9 cellular contexts compared by ENCODE assay signal in genomic region chr2:73260338-73260984, GRCh38. TPM values are rescaled to one million over a fixed set of nuclear protein-coding genes. Genes with fewer than 3 reads are reported as not detected.
DNase-seq lines count a peak whose midpoint lies in the region; ATAC-seq and TF ChIP-seq lines count a peak whose summit lies in the region.
"Had no signal": no experiment of that assay in that cellular context is flagged by ENCODE, and none has a peak within 500 bp of the region (broad histone marks: within the 10 kb centered on the region; RNA-seq: fewer than 3 reads in every experiment).

No MANE protein-coding gene starts in this region.

- H3K4me1 Mint-ChIP-seq in Calu3 (ENCODE audit: low read depth, unreplicated experiment): no peaks in the 10 kb centered on the region
- peaks cover 0 to 15% (median 2%) of the 10 kb centered on the region in 3 donors for H3K4me1 Mint-ChIP-seq in CD8-positive, alpha-beta memory T cell

- peaks cover 26% of the 10 kb centered on the region for H3K36me3 ChIP-seq in Karpas-422 (ENCODE audit: insufficient read depth, low read length)
- no peaks in the 10 kb centered on the region for H3K36me3 ChIP-seq in brain microvascular endothelial cell (replicated peaks)
- no peaks in the 10 kb centered on the region for H3K36me3 ChIP-seq in CD8-positive, alpha-beta memory T cell (ENCODE audit: insufficient read depth, low read length)

- H2AFZ ChIP-seq in Karpas-422 (ENCODE audit: low read length): no peak overlapping the region

- intact Hi-C loops in Calu3 (cut with micrococcal nuclease; ENCODE audit: unreplicated experiment): no loop called here

- peaks cover 28% of the 10 kb centered on the region; the same call in 1 of the 2 replicates for H4K20me1 ChIP-seq in Karpas-422 (ENCODE audit: insufficient read depth, low read depth, low read length)

- H3K4me2 ChIP-seq in Karpas-422 (ENCODE audit: low read depth, low read length, poor library complexity, severe bottlenecking): no peak overlapping the region

- DNase-seq in Calu3 (peak; percentile 49), Karpas-422 (peak; percentile 80), brain microvascular endothelial cell (peak; percentile 25), left lobe of liver (ENCODE audit: low spot score) (peak; percentile 57), LoVo (ENCODE audit: low spot score) (no peak), DMS153 treated with DMSO at 0.1 percent for 48 hours (lab: John Stamatoyannopoulos, UW; ENCODE audit: unreplicated experiment) (no peak)
- no peak for DNase-seq in CD8-positive, alpha-beta memory T cell

- ATAC-seq in left lobe of liver: peak; percentile 87
- no peak for ATAC-seq in HG03175 (IDR thresholded peaks at IDR 0.05; ENCODE audit: unreplicated experiment)

- no peaks in the 10 kb centered on the region for H3K27me3 ChIP-seq in Karpas-422 (ENCODE audit: low read length)
- no peaks in the 10 kb centered on the region for H3K27me3 ChIP-seq in brain microvascular endothelial cell (replicated peaks)
- H3K27me3 ChIP-seq in CD8-positive, alpha-beta memory T cell (ENCODE audit: insufficient read depth, low read length, poor library complexity, severe bottlenecking): no peaks in the 10 kb centered on the region

- BruUV-seq in Calu3 (replicated peaks; lab: Mats Ljungman, UMichigan): no TSS peak

- CTCF ChIA-PET in Calu3 (lab: Charles Lee): no interaction called here
- CTCF ChIA-PET in CD8-positive, alpha-beta memory T cell (lab: Charles Lee): no interaction called here

- peaks cover 14% of the 10 kb centered on the region for H3K36me3 Mint-ChIP-seq in Calu3 (ENCODE audit: insufficient read depth, unreplicated experiment)
- peaks cover 0 to 51% (median 4%) of the 10 kb centered on the region in 3 donors for H3K36me3 Mint-ChIP-seq in CD8-positive, alpha-beta memory T cell

- no peaks in the 10 kb centered on the region for H3K9me3 ChIP-seq in Karpas-422 (ENCODE audit: low read length)
- H3K9me3 ChIP-seq in CD8-positive, alpha-beta memory T cell (ENCODE audit: low read length): no peaks in the 10 kb centered on the region

- no peak overlapping the region for H3K27ac Mint-ChIP-seq in Calu3 (ENCODE audit: unreplicated experiment)
- H3K27ac Mint-ChIP-seq in CD8-positive, alpha-beta memory T cell: no peak overlapping the region

- H3K9ac ChIP-seq in Karpas-422 (ENCODE audit: low read length): no peak overlapping the region

- no peaks in the 10 kb centered on the region for H3K9me3 Mint-ChIP-seq in Calu3 (ENCODE audit: low read depth, unreplicated experiment)
- H3K9me3 Mint-ChIP-seq in CD8-positive, alpha-beta memory T cell: no peaks in the 10 kb centered on the region

- POLR2A ChIA-PET in CD8-positive, alpha-beta memory T cell (lab: Charles Lee): no interaction called here

- no peaks in the 10 kb centered on the region for H3K9me2 ChIP-seq in Karpas-422 (replicated peaks; ENCODE audit: insufficient read depth, low read length)

- H3K4me1 ChIP-seq in Karpas-422 (ENCODE audit: low read length): no peaks in the 10 kb centered on the region
- H3K4me1 ChIP-seq in CD8-positive, alpha-beta memory T cell (ENCODE audit: insufficient read depth, low read length): no peaks in the 10 kb centered on the region

- no peaks in the 10 kb centered on the region for H3K79me2 ChIP-seq in Karpas-422 (ENCODE audit: low read length)

- H3K27me3 Mint-ChIP-seq in Calu3 (ENCODE audit: unreplicated experiment): no peaks in the 10 kb centered on the region
- H3K27me3 Mint-ChIP-seq in CD8-positive, alpha-beta memory T cell: peaks cover 0 to 1% of the 10 kb centered on the region in 2 donors

- H3K4me3 Mint-ChIP-seq in Calu3 (ENCODE audit: low read depth, unreplicated experiment): no peak overlapping the region
- H3K4me3 Mint-ChIP-seq in CD8-positive, alpha-beta memory T cell: no peak overlapping the region

- no peak overlapping the region for H3K27ac ChIP-seq in Karpas-422 (ENCODE audit: low read length)
- no peak overlapping the region for H3K27ac ChIP-seq in brain microvascular endothelial cell
- no peak overlapping the region for H3K27ac ChIP-seq in CD8-positive, alpha-beta memory T cell (ENCODE audit: low read depth, low read length)

- in situ Hi-C loops in brain microvascular endothelial cell (cut with HindIII; ENCODE audit: low pct_ligation_motif_present, low sequenced_read_pairs): no loop called here

- H3K4me3 ChIP-seq in Karpas-422 (ENCODE audit: low read length) (no peak overlapping the region), brain microvascular endothelial cell (ENCODE audit: low read depth, low read length) (no peak overlapping the region)
- H3K4me3 ChIP-seq in CD8-positive, alpha-beta memory T cell (ENCODE audit: low read length): no peak overlapping the region

- peak; percentile 56 for TF ChIP-seq CTCF in Calu3 (IDR thresholded peaks at IDR 0.05; ENCODE audit: unreplicated experiment)
- TF ChIP-seq CTCF in brain microvascular endothelial cell (IDR thresholded peaks at IDR 0.05; ENCODE audit: low read depth, low read length, missing control alignments): peak; percentile 74

RNA-seq across cellular contexts. Expression of gene FBXO41, which starts 23.8 kb away (rescaled TPM):
- total RNA-seq in Calu3 (2022) (15.0 and 16.1 TPM in 2 replicates), left lobe of liver (0.33 TPM)
- 44.9 and 55.6 TPM in 2 replicates for total RNA-seq in Karpas-422 (2014; rRNA removed; shearing (Covaris generic); ENCODE audit: low replicate concordance)
- total RNA-seq in CD8-positive, alpha-beta memory T cell: 10 to 100 TPM; 25.3 to 25.6 TPM
- 2.4 TPM for polyA plus RNA-seq in CD8-positive, alpha-beta memory T cell

RNA-seq across cellular contexts. Expression of gene CCT7, which starts 26.4 kb away (rescaled TPM):
- 394 and 403 TPM in 2 replicates for total RNA-seq in Calu3 (2022)
- total RNA-seq in Karpas-422 (2014; rRNA removed; shearing (Covaris generic); ENCODE audit: low replicate concordance): 482 and 608 TPM in 2 replicates
- total RNA-seq in left lobe of liver: 93.7 TPM
- 100 to 1,000 TPM; 750 to 758 TPM for total RNA-seq in CD8-positive, alpha-beta memory T cell
- polyA plus RNA-seq in CD8-positive, alpha-beta memory T cell: 263 TPM

RNA-seq across cellular contexts. Expression of gene PRADC1, which starts 27.4 kb away (rescaled TPM):
- 13.2 and 13.8 TPM in 2 replicates for total RNA-seq in Calu3 (2022)
- 35.4 and 45.3 TPM in 2 replicates for total RNA-seq in Karpas-422 (2014; rRNA removed; shearing (Covaris generic); ENCODE audit: low replicate concordance)
- total RNA-seq in left lobe of liver: 24.4 TPM
- total RNA-seq in CD8-positive, alpha-beta memory T cell: 10 to 100 TPM; 21.1 to 24.9 TPM
- 27.2 TPM for polyA plus RNA-seq in CD8-positive, alpha-beta memory T cell

RNA-seq across cellular contexts. Expression of gene EGR4, which starts 32.9 kb away (rescaled TPM):
- 0.68 and 0.81 TPM in 2 replicates for total RNA-seq in Calu3 (2022)
- 0.14 and 0.75 TPM in 2 replicates for total RNA-seq in Karpas-422 (2014; rRNA removed; shearing (Covaris generic); ENCODE audit: low replicate concordance)
- not detected for total RNA-seq in left lobe of liver
- total RNA-seq in CD8-positive, alpha-beta memory T cell: under 1 TPM; 0.31 to 0.55 TPM
- polyA plus RNA-seq in CD8-positive, alpha-beta memory T cell: not detected
- polyA plus RNA-seq: esophagus had no signal

RNA-seq across cellular contexts. Expression of gene SMYD5, which starts 46.4 kb away (rescaled TPM):
- total RNA-seq in Calu3 (2022): 32.1 and 36.0 TPM in 2 replicates
- 35.6 and 48.1 TPM in 2 replicates for total RNA-seq in Karpas-422 (2014; rRNA removed; shearing (Covaris generic); ENCODE audit: low replicate concordance)
- 6.0 TPM for total RNA-seq in left lobe of liver
- 10 to 100 TPM; 41.2 to 42.8 TPM for total RNA-seq in CD8-positive, alpha-beta memory T cell
- 21.5 TPM for polyA plus RNA-seq in CD8-positive, alpha-beta memory T cell

Comparison
In these comparisons a context has a peak if more than half of its experiments do, and no peak if none do; other contexts are left out.
1. DNase-seq: peak in Calu3 (single experiment), Karpas-422 (single experiment), brain microvascular endothelial cell (single experiment) and left lobe of liver (single experiment); none in CD8-positive, alpha-beta memory T cell (0 of 5), LoVo (single experiment) and DMS153 treated with DMSO at 0.1 percent for 48 hours (single experiment).
2. RNA of gene FBXO41, which starts 23.8 kb away (total RNA-seq): 44.9 to 55.6 TPM in Karpas-422, 25.3 to 25.6 TPM in CD8-positive, alpha-beta memory T cell and 15.0 to 16.1 TPM in Calu3; 0.33 TPM in left lobe of liver (single experiment); every median in the first group is over 10 times any median in the second.